In genomic region chr10:70354566-70355233, GRCh38 we compare ENCODE assay signal across 15 cellular contexts. TPM values are rescaled to one million over a fixed set of nuclear protein-coding genes. Genes with fewer than 3 reads are reported as not detected.
DNase-seq lines count a peak whose midpoint lies in the region; ATAC-seq and TF ChIP-seq lines count a peak whose summit lies in the region.
"Had no signal": no experiment of that assay in that cellular context is flagged by ENCODE, and none has a peak within 500 bp of the region (broad histone marks: within the 10 kb centered on the region; RNA-seq: fewer than 3 reads in every experiment).

No MANE protein-coding gene starts in this region.

- TF ChIP-seq CTCF in ovary (IDR thresholded peaks at IDR 0.05): no peak

- peak overlapping the region; percentile 41 for H3K27ac Mint-ChIP-seq in activated CD4-positive, alpha-beta T cell treated with anti-CD3 and anti-CD28 coated beads, Interleukin-2, amount 10 ng/mL, durations not matched to agents 24 days and 14 days
- no peak overlapping the region for H3K27ac Mint-ChIP-seq in activated CD4-positive, alpha-beta T cell treated with anti-CD3 and anti-CD28 coated beads, Interleukin-2, amount 10 ng/mL, durations not matched to agents 7 days and 5 days
- peak overlapping the region; percentile 97 for H3K27ac Mint-ChIP-seq in stimulated activated naive B cell treated with anti-CD40 and anti-IgM and Interleukin-4, amounts not matched to agents 10 μg/mL and 1 μg/mL and 100 μg/mL, for 72 hours
- no peak overlapping the region for H3K27ac Mint-ChIP-seq in activated naive CD4-positive, alpha-beta T cell treated with anti-CD3 and anti-CD28 coated beads, Interleukin-2, amount 10 ng/mL, durations not matched to agents 7 days and 5 days
- H3K27ac Mint-ChIP-seq: activated naive CD8-positive, alpha-beta T cell had no signal

- H3K4me3 Mint-ChIP-seq in activated CD4-positive, alpha-beta T cell treated with anti-CD3 and anti-CD28 coated beads, Interleukin-2, amount 10 ng/mL, durations not matched to agents 24 days and 14 days: no peak overlapping the region
- no peak overlapping the region for H3K4me3 Mint-ChIP-seq in activated CD4-positive, alpha-beta T cell treated with anti-CD3 and anti-CD28 coated beads, Interleukin-2, amount 10 ng/mL, durations not matched to agents 7 days and 5 days
- H3K4me3 Mint-ChIP-seq in stimulated activated naive B cell treated with anti-CD40 and anti-IgM and Interleukin-4, amounts not matched to agents 10 μg/mL and 1 μg/mL and 100 μg/mL, for 72 hours: peak overlapping the region; percentile 73 to 82
- no peak overlapping the region for H3K4me3 Mint-ChIP-seq in activated naive CD4-positive, alpha-beta T cell treated with anti-CD3 and anti-CD28 coated beads, Interleukin-2, amount 10 ng/mL, durations not matched to agents 7 days and 5 days
- H3K4me3 Mint-ChIP-seq: endodermal cell had no signal

- 92 to 97% (median 94%) methylated on average over 8 of the region's 8 CpGs for WGBS in ovary, 3 donors

- H3K9me3 ChIP-seq in ovary: no peaks in the 10 kb centered on the region
- H3K9me3 ChIP-seq: A549, mucosa of descending colon had no signal

- POLR2A ChIA-PET in activated CD4-positive, alpha-beta T cell treated with anti-CD3 and anti-CD28 coated beads, Interleukin-2, amount 10 ng/mL, durations not matched to agents 7 days and 5 days (lab: Charles Lee): no interaction called here

- H3K4me1 ChIP-seq in ovary (ENCODE audit: insufficient read depth): no peaks in the 10 kb centered on the region

- H3K27ac ChIP-seq in caudate nucleus (ENCODE audit: low read depth, low read length) (peak overlapping the region; percentile 58), ovary (no peak overlapping the region)

- intact Hi-C loops in activated CD4-positive, alpha-beta T cell treated with anti-CD3 and anti-CD28 coated beads, Interleukin-2, amount 10 ng/mL, durations not matched to agents 24 days and 14 days (cut with micrococcal nuclease): no loop called here
- intact Hi-C loops in ovary (cut with DNase I): loop anchor here in 1 of 4 donors (5.0 kb wide), 1 partner anchor 87 kb away; no protein-coding TSS in a partner anchor

- ATAC-seq in HG03060 (IDR thresholded peaks at IDR 0.05; ENCODE audit: low read depth, unreplicated experiment) (peak; percentile 17), esophagus mucosa (no peak)
- ATAC-seq in stimulated activated naive B cell treated with anti-CD40 and anti-IgM and Interleukin-4, amounts not matched to agents 10 μg/mL and 1 μg/mL and 100 μg/mL, for 72 hours (replicated peaks): peak; percentile 2 to 24
- ATAC-seq: A549 had no signal

- CTCF ChIA-PET in activated CD4-positive, alpha-beta T cell treated with anti-CD3 and anti-CD28 coated beads, Interleukin-2, amount 10 ng/mL, durations not matched to agents 7 days and 5 days (lab: Charles Lee): interaction anchor here (1.2 to 5.2 kb wide), 4 partner anchors 10 to 133 kb away, joined by 3 to 24 read pairs (median 8); no protein-coding TSS in a partner anchor
- CTCF ChIA-PET in activated naive CD4-positive, alpha-beta T cell treated with anti-CD3 and anti-CD28 coated beads, Interleukin-2, amount 10 ng/mL, durations not matched to agents 7 days and 5 days (lab: Charles Lee): interaction anchor here (0.8 to 4.1 kb wide), 5 partner anchors 10 to 239 kb away, joined by 3 to 26 read pairs (median 8); no protein-coding TSS in a partner anchor

- H3K36me3 ChIP-seq in ovary: no peaks in the 10 kb centered on the region

- H3K4me1 Mint-ChIP-seq in activated CD4-positive, alpha-beta T cell treated with anti-CD3 and anti-CD28 coated beads, Interleukin-2, amount 10 ng/mL, durations not matched to agents 24 days and 14 days: peaks cover 21% of the 10 kb centered on the region
- H3K4me1 Mint-ChIP-seq in activated CD4-positive, alpha-beta T cell treated with anti-CD3 and anti-CD28 coated beads, Interleukin-2, amount 10 ng/mL, durations not matched to agents 7 days and 5 days: peaks cover 16% of the 10 kb centered on the region
- peaks cover 24 to 37% of the 10 kb centered on the region in 2 donors for H3K4me1 Mint-ChIP-seq in stimulated activated naive B cell treated with anti-CD40 and anti-IgM and Interleukin-4, amounts not matched to agents 10 μg/mL and 1 μg/mL and 100 μg/mL, for 72 hours
- peaks cover 11% of the 10 kb centered on the region for H3K4me1 Mint-ChIP-seq in activated naive CD4-positive, alpha-beta T cell treated with anti-CD3 and anti-CD28 coated beads, Interleukin-2, amount 10 ng/mL, durations not matched to agents 7 days and 5 days

- no peaks in the 10 kb centered on the region for H3K27me3 ChIP-seq in ovary

- no peak for TF ChIP-seq EP300 in ovary (IDR thresholded peaks at IDR 0.05)

- H3K4me3 ChIP-seq in ovary: no peak overlapping the region
- H3K4me3 ChIP-seq: A549, mucosa of descending colon had no signal

- no peak for DNase-seq in activated CD4-positive, alpha-beta T cell treated with anti-CD3 and anti-CD28 coated beads, Interleukin-2, amount 10 ng/mL, durations not matched to agents 24 days and 14 days
- DNase-seq in activated CD4-positive, alpha-beta T cell treated with anti-CD3 and anti-CD28 coated beads, Interleukin-2, amount 10 ng/mL, durations not matched to agents 7 days and 5 days: no peak
- DNase-seq in caudate nucleus (lab: John Stamatoyannopoulos, UW) (peak in 2 of 61 donors; percentile 3 to 10), ovary (no peak)
- no peak for DNase-seq in stimulated activated naive B cell treated with anti-CD40 and anti-IgM and Interleukin-4, amounts not matched to agents 10 μg/mL and 1 μg/mL and 100 μg/mL, for 72 hours
- no peak for DNase-seq in activated naive CD4-positive, alpha-beta T cell treated with anti-CD3 and anti-CD28 coated beads, Interleukin-2, amount 10 ng/mL, durations not matched to agents 7 days and 5 days
- DNase-seq: activated CD4-positive, alpha-beta T cell treated with anti-CD3 and anti-CD28 coated beads for 1 hour; endodermal cell; mucosa of descending colon; NCI-H226; stimulated activated CD4-positive, alpha-beta T cell treated with anti-CD3 and anti-CD28 coated beads, Interleukin-12 subunit alpha, Interleukin-12 subunit beta, amount 100 ng/mL, for 4 hours had no signal

- H3K9me3 Mint-ChIP-seq in activated CD4-positive, alpha-beta T cell treated with anti-CD3 and anti-CD28 coated beads, Interleukin-2, amount 10 ng/mL, durations not matched to agents 24 days and 14 days: no peaks in the 10 kb centered on the region
- H3K9me3 Mint-ChIP-seq in activated CD4-positive, alpha-beta T cell treated with anti-CD3 and anti-CD28 coated beads, Interleukin-2, amount 10 ng/mL, durations not matched to agents 7 days and 5 days: no peaks in the 10 kb centered on the region
- no peaks in the 10 kb centered on the region for H3K9me3 Mint-ChIP-seq in stimulated activated naive B cell treated with anti-CD40 and anti-IgM and Interleukin-4, amounts not matched to agents 10 μg/mL and 1 μg/mL and 100 μg/mL, for 72 hours
- no peaks in the 10 kb centered on the region for H3K9me3 Mint-ChIP-seq in activated naive CD4-positive, alpha-beta T cell treated with anti-CD3 and anti-CD28 coated beads, Interleukin-2, amount 10 ng/mL, durations not matched to agents 7 days and 5 days
- H3K9me3 Mint-ChIP-seq: endodermal cell had no signal

- no peaks in the 10 kb centered on the region for H3K36me3 Mint-ChIP-seq in activated CD4-positive, alpha-beta T cell treated with anti-CD3 and anti-CD28 coated beads, Interleukin-2, amount 10 ng/mL, durations not matched to agents 24 days and 14 days (ENCODE audit: low read depth)
- peaks cover 3% of the 10 kb centered on the region for H3K36me3 Mint-ChIP-seq in activated CD4-positive, alpha-beta T cell treated with anti-CD3 and anti-CD28 coated beads, Interleukin-2, amount 10 ng/mL, durations not matched to agents 7 days and 5 days (ENCODE audit: low read depth)
- H3K36me3 Mint-ChIP-seq in stimulated activated naive B cell treated with anti-CD40 and anti-IgM and Interleukin-4, amounts not matched to agents 10 μg/mL and 1 μg/mL and 100 μg/mL, for 72 hours: no peaks in the 10 kb centered on the region
- no peaks in the 10 kb centered on the region for H3K36me3 Mint-ChIP-seq in activated naive CD4-positive, alpha-beta T cell treated with anti-CD3 and anti-CD28 coated beads, Interleukin-2, amount 10 ng/mL, durations not matched to agents 7 days and 5 days
- H3K36me3 Mint-ChIP-seq: activated naive CD8-positive, alpha-beta T cell had no signal

- TF ChIP-seq POLR2A in ovary (IDR thresholded peaks at IDR 0.05): no peak

- no peaks in the 10 kb centered on the region for H3K27me3 Mint-ChIP-seq in activated CD4-positive, alpha-beta T cell treated with anti-CD3 and anti-CD28 coated beads, Interleukin-2, amount 10 ng/mL, durations not matched to agents 24 days and 14 days
- H3K27me3 Mint-ChIP-seq in activated CD4-positive, alpha-beta T cell treated with anti-CD3 and anti-CD28 coated beads, Interleukin-2, amount 10 ng/mL, durations not matched to agents 7 days and 5 days: no peaks in the 10 kb centered on the region
- peaks cover 4 to 9% of the 10 kb centered on the region in 2 donors for H3K27me3 Mint-ChIP-seq in stimulated activated naive B cell treated with anti-CD40 and anti-IgM and Interleukin-4, amounts not matched to agents 10 μg/mL and 1 μg/mL and 100 μg/mL, for 72 hours
- no peaks in the 10 kb centered on the region for H3K27me3 Mint-ChIP-seq in activated naive CD4-positive, alpha-beta T cell treated with anti-CD3 and anti-CD28 coated beads, Interleukin-2, amount 10 ng/mL, durations not matched to agents 7 days and 5 days
- H3K27me3 Mint-ChIP-seq: activated naive CD8-positive, alpha-beta T cell had no signal

RNA-seq across cellular contexts. Expression of gene LRRC20, which starts 27.7 kb away (rescaled TPM):
- 17.2 and 18.7 TPM in 2 replicates for total RNA-seq in activated CD4-positive, alpha-beta T cell treated with anti-CD3 and anti-CD28 coated beads, Interleukin-2, amount 10 ng/mL, durations not matched to agents 24 days and 14 days
- total RNA-seq in activated CD4-positive, alpha-beta T cell treated with anti-CD3 and anti-CD28 coated beads, Interleukin-2, amount 10 ng/mL, durations not matched to agents 7 days and 5 days: 10 to 100 TPM; 13.2 to 14.9 TPM
- total RNA-seq in esophagus mucosa (7.5 TPM), ovary (1 to 10 TPM; 2.1 to 9.4 (median 4.0) TPM)
- polyA plus RNA-seq in ovary: 1 to 10 TPM; 4.9 to 6.2 TPM

RNA-seq across cellular contexts. Expression of gene EIF4EBP2, which starts 49.2 kb away (rescaled TPM):
- total RNA-seq in activated CD4-positive, alpha-beta T cell treated with anti-CD3 and anti-CD28 coated beads, Interleukin-2, amount 10 ng/mL, durations not matched to agents 24 days and 14 days: 37.6 and 38.3 TPM in 2 replicates
- 10 to 100 TPM; 56.1 to 68.7 TPM for total RNA-seq in activated CD4-positive, alpha-beta T cell treated with anti-CD3 and anti-CD28 coated beads, Interleukin-2, amount 10 ng/mL, durations not matched to agents 7 days and 5 days
- total RNA-seq in esophagus mucosa (33.0 TPM), ovary (10 to 100 TPM; 46.3 to 99.2 (median 72.5) TPM)
- 10 to 100 TPM; 37.7 to 97.6 TPM for polyA plus RNA-seq in ovary

Comparison
In these comparisons a context has a peak if more than half of its experiments do, and no peak if none do; other contexts are left out.
1. H3K27ac Mint-ChIP-seq: peak in activated CD4-positive, alpha-beta T cell treated with anti-CD3 and anti-CD28 coated beads, Interleukin-2, amount 10 ng/mL, durations not matched to agents 24 days and 14 days (single experiment) and stimulated activated naive B cell treated with anti-CD40 and anti-IgM and Interleukin-4, amounts not matched to agents 10 μg/mL and 1 μg/mL and 100 μg/mL, for 72 hours (single experiment); none in activated CD4-positive, alpha-beta T cell treated with anti-CD3 and anti-CD28 coated beads, Interleukin-2, amount 10 ng/mL, durations not matched to agents 7 days and 5 days (single experiment) and activated naive CD4-positive, alpha-beta T cell treated with anti-CD3 and anti-CD28 coated beads, Interleukin-2, amount 10 ng/mL, durations not matched to agents 7 days and 5 days (single experiment).
2. H3K4me3 Mint-ChIP-seq: peak in stimulated activated naive B cell treated with anti-CD40 and anti-IgM and Interleukin-4, amounts not matched to agents 10 μg/mL and 1 μg/mL and 100 μg/mL, for 72 hours (2 of 2); none in activated CD4-positive, alpha-beta T cell treated with anti-CD3 and anti-CD28 coated beads, Interleukin-2, amount 10 ng/mL, durations not matched to agents 24 days and 14 days (single experiment), activated CD4-positive, alpha-beta T cell treated with anti-CD3 and anti-CD28 coated beads, Interleukin-2, amount 10 ng/mL, durations not matched to agents 7 days and 5 days (single experiment) and activated naive CD4-positive, alpha-beta T cell treated with anti-CD3 and anti-CD28 coated beads, Interleukin-2, amount 10 ng/mL, durations not matched to agents 7 days and 5 days (single experiment).